Comparison of ENCODE assay signal across 15 cellular contexts in genomic region chr7:1046722-1047679, GRCh38. TPM values are rescaled to one million over a fixed set of nuclear protein-coding genes. Genes with fewer than 3 reads are reported as not detected.
DNase-seq lines count a peak whose midpoint lies in the region; ATAC-seq and TF ChIP-seq lines count a peak whose summit lies in the region.
"Had no signal": no experiment of that assay in that cellular context is flagged by ENCODE, and none has a peak within 500 bp of the region (broad histone marks: within the 10 kb centered on the region; RNA-seq: fewer than 3 reads in every experiment).

No MANE protein-coding gene starts in this region.

- H2AFZ ChIP-seq in hepatocyte: no peak overlapping the region

- ATAC-seq in HG03439 (IDR thresholded peaks at IDR 0.05; ENCODE audit: unreplicated experiment): no peak
- ATAC-seq: stimulated activated naive CD8-positive, alpha-beta T cell treated with anti-CD3 and anti-CD28 coated beads, Interleukin-15, Interleukin-2, amounts not matched to agents 100 U/mL and 50 U/mL, for 24 hours had no signal

- H4K20me1 ChIP-seq in hepatocyte (ENCODE audit: insufficient read depth, poor library complexity, severe bottlenecking): no peaks in the 10 kb centered on the region

- no peaks in the 10 kb centered on the region for H3K9me2 ChIP-seq in hepatocyte (replicated peaks; ENCODE audit: insufficient read depth)

- WGBS in hepatocyte (ENCODE audit: low lambda C conversion rate, missing lambda C conversion rate): 54% methylated on average over 15 of the region's 15 CpGs

- H3K4me2 ChIP-seq in hepatocyte: peak overlapping the region; percentile 44

- H3K27ac ChIP-seq in 22Rv1: peak overlapping the region; percentile 60
- H3K27ac ChIP-seq in hepatocyte: peak overlapping the region; percentile 41
- H3K27ac ChIP-seq: ascending aorta, HL-60, WERI-Rb-1 had no signal

- no peaks in the 10 kb centered on the region for H3K27me3 ChIP-seq in hepatocyte
- H3K27me3 ChIP-seq: ascending aorta, esophagus muscularis mucosa had no signal

- TF ChIP-seq CTCF in 22Rv1 (IDR thresholded peaks at IDR 0.05) (no peak), hepatocyte (IDR thresholded peaks at IDR 0.05; ENCODE audit: poor library complexity) (no peak)

- no peaks in the 10 kb centered on the region for H3K9me3 ChIP-seq in hepatocyte (ENCODE audit: low read depth)
- H3K9me3 ChIP-seq: ascending aorta, esophagus muscularis mucosa had no signal

- no peak overlapping the region for H3K4me3 ChIP-seq in hepatocyte
- H3K4me3 ChIP-seq: ascending aorta, esophagus muscularis mucosa had no signal

- H3K36me3 ChIP-seq in hepatocyte (replicated peaks; ENCODE audit: insufficient read depth, low read depth): no peaks in the 10 kb centered on the region
- H3K36me3 ChIP-seq: ascending aorta, esophagus muscularis mucosa, WERI-Rb-1 had no signal

- H3K4me1 ChIP-seq in hepatocyte (ENCODE audit: insufficient read depth): peaks cover 38% of the 10 kb centered on the region

- DNase-seq in DMS79 treated with DMSO at 0.1 percent for 48 hours (lab: John Stamatoyannopoulos, UW): peak; percentile 73
- DNase-seq in activated CD4-positive, alpha-beta T cell treated with anti-CD3 and anti-CD28 coated beads for 4 hours: peak; percentile 35 to 40
- no peak for DNase-seq in hepatocyte (ENCODE audit: low spot score)
- DNase-seq in A172 (ENCODE audit: low spot score): no peak
- no peak for DNase-seq in ecto neural progenitor cell (ENCODE audit: low spot score)
- no peak for DNase-seq in NCI-H82 (lab: John Stamatoyannopoulos, UW)
- DNase-seq: NCI-H1105 treated with DMSO at 0.1 percent for 48 hours; stimulated activated naive CD8-positive, alpha-beta T cell treated with anti-CD3 and anti-CD28 coated beads, Interleukin-15, Interleukin-2, amounts not matched to agents 100 U/mL and 50 U/mL, for 24 hours; WERI-Rb-1 had no signal

- peaks cover 14% of the 10 kb centered on the region for H3K79me2 ChIP-seq in hepatocyte

RNA-seq across cellular contexts. Expression of gene GPR146, which starts 2.7 kb away (rescaled TPM):
- 5.2 and 6.5 TPM in 2 replicates for total RNA-seq in hepatocyte
- polyA plus RNA-seq in hepatocyte: 2.1 and 2.6 TPM in 2 replicates
- 1.1 and 1.6 TPM in 2 replicates for total RNA-seq in A172 (2014; rRNA removed; shearing (Covaris generic))
- polyA plus RNA-seq: neural cell had no signal

RNA-seq across cellular contexts. Expression of gene GPER1, which starts 40.9 kb away (rescaled TPM):
- 3.6 and 4.5 TPM in 2 replicates for total RNA-seq in hepatocyte
- 9.1 and 11.1 TPM in 2 replicates for polyA plus RNA-seq in hepatocyte
- 7.3 and 12.1 TPM in 2 replicates for total RNA-seq in A172 (2014; rRNA removed; shearing (Covaris generic))
- polyA plus RNA-seq: neural cell had no signal

Comparison
In these comparisons a context has a peak if more than half of its experiments do, and no peak if none do; other contexts are left out.
1. DNase-seq: peak in DMS79 treated with DMSO at 0.1 percent for 48 hours (single experiment) and activated CD4-positive, alpha-beta T cell treated with anti-CD3 and anti-CD28 coated beads for 4 hours (2 of 2); none in hepatocyte (single experiment), A172 (single experiment), ecto neural progenitor cell (single experiment) and NCI-H82 (single experiment).